Comparison of ENCODE assay signal across 13 cellular contexts in the genomic region with DNA sequence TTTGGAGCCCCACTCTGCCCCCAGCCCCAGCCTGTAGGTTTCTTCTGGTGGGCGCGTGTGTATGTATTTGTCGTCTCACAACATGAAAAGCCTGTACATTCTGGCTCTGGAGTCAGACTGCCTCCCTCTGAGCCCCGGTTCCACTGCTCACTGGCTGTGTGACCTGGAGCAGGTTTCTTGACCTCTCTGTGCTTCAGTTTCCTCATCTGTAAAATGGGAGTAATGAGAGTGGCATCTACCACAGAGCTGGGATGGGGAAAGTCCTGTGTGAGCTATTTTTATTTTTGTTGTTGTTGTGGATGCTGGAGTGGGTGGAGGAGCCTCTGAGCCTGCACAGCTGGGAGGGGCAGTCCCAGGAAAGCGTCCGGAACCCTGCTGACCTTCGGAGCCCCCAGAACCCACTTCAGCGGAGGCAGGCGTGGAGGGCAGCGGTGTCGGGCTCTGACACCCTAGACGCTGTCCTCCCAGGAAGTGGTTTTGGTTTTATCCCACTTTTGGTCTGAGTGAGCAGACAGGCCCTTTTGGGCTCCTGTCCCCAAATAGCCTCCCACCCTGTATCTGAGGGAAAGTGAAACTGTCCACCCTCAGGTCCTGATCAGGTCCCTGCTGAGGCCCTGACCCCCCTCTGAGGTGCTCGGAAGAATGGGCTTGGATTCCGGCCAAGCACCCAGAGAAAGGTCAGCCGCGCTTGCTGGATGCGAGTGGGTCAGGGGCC.
DNase-seq lines count a peak whose midpoint lies in the region; ATAC-seq and TF ChIP-seq lines count a peak whose summit lies in the region.
"Had no signal": no experiment of that assay in that cellular context is flagged by ENCODE, and none has a peak within 500 bp of the region (broad histone marks: within the 10 kb centered on the region; RNA-seq: fewer than 3 reads in every experiment).

No MANE protein-coding gene starts in this region.

- no peaks in the 10 kb centered on the region for H3K36me3 ChIP-seq in neutrophil

- no peaks in the 10 kb centered on the region for H3K27me3 ChIP-seq in neutrophil

- H3K27me3 Mint-ChIP-seq in activated CD8-positive, alpha-beta T cell treated with anti-CD3 and anti-CD28 coated beads for 36 hours = no peaks in the 10 kb centered on the region
- H3K27me3 Mint-ChIP-seq: activated naive CD8-positive, alpha-beta T cell treated with anti-CD3 and anti-CD28 coated beads, Interleukin-2, amount 10 ng/mL, durations not matched to agents 7 days and 5 days had no signal

- no peaks in the 10 kb centered on the region for H3K36me3 Mint-ChIP-seq in activated CD8-positive, alpha-beta T cell treated with anti-CD3 and anti-CD28 coated beads for 36 hours (ENCODE audit: low read depth)
- H3K36me3 Mint-ChIP-seq: activated naive CD8-positive, alpha-beta T cell treated with anti-CD3 and anti-CD28 coated beads, Interleukin-2, amount 10 ng/mL, durations not matched to agents 7 days and 5 days; CD14-positive monocyte had no signal

- no peaks in the 10 kb centered on the region for H3K9me3 Mint-ChIP-seq in activated CD8-positive, alpha-beta T cell treated with anti-CD3 and anti-CD28 coated beads for 36 hours
- H3K9me3 Mint-ChIP-seq: activated naive CD8-positive, alpha-beta T cell treated with anti-CD3 and anti-CD28 coated beads, Interleukin-2, amount 10 ng/mL, durations not matched to agents 7 days and 5 days; GM23338 had no signal

- CTCF ChIA-PET in activated CD8-positive, alpha-beta T cell treated with anti-CD3 and anti-CD28 coated beads for 36 hours (lab: Charles Lee) = interaction anchor here (1.4 kb wide), 1 partner anchor 15 kb away, joined by 3 read pairs; no protein-coding TSS in a partner anchor

- TF ChIP-seq CTCF in activated CD8-positive, alpha-beta T cell treated with anti-CD3 and anti-CD28 coated beads for 36 hours (IDR thresholded peaks at IDR 0.05) = no peak
- TF ChIP-seq CTCF in neutrophil (IDR thresholded peaks at IDR 0.05) = no peak

- H3K4me1 ChIP-seq in neutrophil (ENCODE audit: control insufficient read depth in 1 of 2, insufficient read depth in 1 of 2, low read depth in 1 of 2, low read length in 1 of 2) = peaks cover 43 to 49% of the 10 kb centered on the region in 2 experiments

- no peak overlapping the region for H3K4me3 ChIP-seq in neutrophil (ENCODE audit: low read depth in 1 of 2, low read length in 1 of 2)
- H3K4me3 ChIP-seq: coronary artery, GM23338 had no signal

- no peaks in the 10 kb centered on the region for H3K9me3 ChIP-seq in neutrophil

- peak; percentile 54 for ATAC-seq in GM19023 (IDR thresholded peaks at IDR 0.05; ENCODE audit: unreplicated experiment)
- peak; percentile 49 for ATAC-seq in HG02938 (IDR thresholded peaks at IDR 0.05; ENCODE audit: unreplicated experiment)
- peak; percentile 30 for ATAC-seq in activated CD8-positive, alpha-beta T cell treated with anti-CD3 and anti-CD28 coated beads for 36 hours
- ATAC-seq in HG02610 (IDR thresholded peaks at IDR 0.05; ENCODE audit: unreplicated experiment) = no peak
- ATAC-seq: GM23338 had no signal

- H3K27ac Mint-ChIP-seq in activated CD8-positive, alpha-beta T cell treated with anti-CD3 and anti-CD28 coated beads for 36 hours = no peak overlapping the region
- H3K27ac Mint-ChIP-seq: GM23338 had no signal

- intact Hi-C loops in activated CD8-positive, alpha-beta T cell treated with anti-CD3 and anti-CD28 coated beads for 36 hours (cut with micrococcal nuclease) = no loop called here

- peaks cover 7% of the 10 kb centered on the region for H3K4me1 Mint-ChIP-seq in activated CD8-positive, alpha-beta T cell treated with anti-CD3 and anti-CD28 coated beads for 36 hours (ENCODE audit: low read depth)

- POLR2A ChIA-PET in activated CD8-positive, alpha-beta T cell treated with anti-CD3 and anti-CD28 coated beads for 36 hours (lab: Charles Lee) = interaction anchor here (0.9 kb wide), 1 partner anchor 29 kb away, joined by 3 read pairs; no protein-coding TSS in a partner anchor

- H3K27ac ChIP-seq in neutrophil = peak overlapping the region; percentile 96

- no peak overlapping the region for H3K4me3 Mint-ChIP-seq in activated CD8-positive, alpha-beta T cell treated with anti-CD3 and anti-CD28 coated beads for 36 hours
- H3K4me3 Mint-ChIP-seq: activated naive CD8-positive, alpha-beta T cell treated with anti-CD3 and anti-CD28 coated beads, Interleukin-2, amount 10 ng/mL, durations not matched to agents 7 days and 5 days; CD14-positive monocyte; GM23338 had no signal

- no peak for DNase-seq in activated CD8-positive, alpha-beta T cell treated with anti-CD3 and anti-CD28 coated beads for 36 hours
- no peak for DNase-seq in NCI-H1105 treated with DMSO at 0.1 percent for 48 hours (lab: John Stamatoyannopoulos, UW)
- no peak for DNase-seq in OCI-M2 (lab: John Stamatoyannopoulos, UW; ENCODE audit: unreplicated experiment)
- DNase-seq in DMS79 treated with DMSO at 0.1 percent for 48 hours (lab: John Stamatoyannopoulos, UW) = no peak
- DNase-seq: activated naive CD8-positive, alpha-beta T cell treated with anti-CD3 and anti-CD28 coated beads, Interleukin-2, amount 10 ng/mL, durations not matched to agents 7 days and 5 days; NCI-H2081 treated with DMSO at 0.1 percent for 48 hours had no signal
